ENCODE assay signal across 14 cellular contexts in genomic region chr11:19659529-19659928, GRCh38. TPM values are rescaled to one million over a fixed set of nuclear protein-coding genes. Genes with fewer than 3 reads are reported as not detected.
DNase-seq lines count a peak whose midpoint lies in the region; ATAC-seq and TF ChIP-seq lines count a peak whose summit lies in the region.
"Had no signal": no experiment of that assay in that cellular context is flagged by ENCODE, and none has a peak within 500 bp of the region (broad histone marks: within the 10 kb centered on the region; RNA-seq: fewer than 3 reads in every experiment).

No MANE protein-coding gene starts in this region.

- peak; percentile 21 to 44 for ATAC-seq in activated naive CD4-positive, alpha-beta T cell treated with anti-CD3 and anti-CD28 coated beads, Interleukin-2, amount 50 U/mL, for 72 hours
- ATAC-seq in heart right ventricle: no peak

- no peak for TF ChIP-seq POLR2A in thyroid gland (IDR thresholded peaks at IDR 0.05)

- H3K27me3 ChIP-seq in muscle layer of colon (ENCODE audit: control insufficient read depth in 1 of 2, insufficient read depth in 2 of 2, low read length in 2 of 2) (no peaks in the 10 kb centered on the region), thyroid gland (no peaks in the 10 kb centered on the region), heart right ventricle (no peaks in the 10 kb centered on the region)

- peaks cover 0 to 6% of the 10 kb centered on the region in 2 donors for H3K9me3 Mint-ChIP-seq in activated naive CD4-positive, alpha-beta T cell treated with anti-CD3 and anti-CD28 coated beads, Interleukin-2, amount 50 U/mL, for 72 hours

- no peak overlapping the region for H3K4me3 ChIP-seq in muscle layer of colon (ENCODE audit: low read depth in 1 of 2, low read length in 2 of 2)
- no peak overlapping the region for H3K4me3 ChIP-seq in thyroid gland (replicated peaks in 1 of 3)
- H3K4me3 ChIP-seq in heart right ventricle: no peak overlapping the region

- no peak overlapping the region for H3K27ac Mint-ChIP-seq in activated naive CD4-positive, alpha-beta T cell treated with anti-CD3 and anti-CD28 coated beads, Interleukin-2, amount 50 U/mL, for 72 hours

- H3K27ac ChIP-seq in VCaP (peak overlapping the region; percentile 36; the same call in 1 of the 2 replicates), muscle layer of colon (ENCODE audit: low read depth, low read length) (peak overlapping the region; percentile 32), thyroid gland (peak overlapping the region; percentile 23 to 70 (median 41)), heart right ventricle (no peak overlapping the region)
- H3K27ac ChIP-seq: C4-2B had no signal

- DNase-seq in activated naive CD4-positive, alpha-beta T cell treated with anti-CD3 and anti-CD28 coated beads, Interleukin-2, amount 50 U/mL, for 72 hours (ENCODE audit: low spot score in 2 of 2): no peak
- no peak for DNase-seq in activated naive CD4-positive, alpha-beta T cell treated with Interleukin-2 at 50 U/mL for 16 hours
- DNase-seq in thyroid gland (no peak), NCI-H2227 (lab: John Stamatoyannopoulos, UW; ENCODE audit: unreplicated experiment) (no peak), heart right ventricle (no peak), OCI-M2 (lab: John Stamatoyannopoulos, UW; ENCODE audit: unreplicated experiment) (no peak)
- DNase-seq: COR-L47, DMS79 treated with DMSO at 0.1 percent for 48 hours, GDM1, NCI-H187 treated with DMSO at 0.1 percent for 48 hours, NCI-H2171 treated with DMSO at 0.1 percent for 48 hours had no signal

- H3K4me1 ChIP-seq in muscle layer of colon (ENCODE audit: insufficient read depth, low read length): peaks cover 22% of the 10 kb centered on the region
- peaks cover 11 to 25% of the 10 kb centered on the region in 2 donors for H3K4me1 ChIP-seq in thyroid gland
- H3K4me1 ChIP-seq in heart right ventricle: peaks cover 0 to under 1% (median 0%) of the 10 kb centered on the region in 9 donors

- H3K9me3 ChIP-seq in muscle layer of colon (ENCODE audit: low read length) (no peaks in the 10 kb centered on the region), thyroid gland (no peaks in the 10 kb centered on the region), heart right ventricle (no peaks in the 10 kb centered on the region)

- no peak overlapping the region for H3K9ac ChIP-seq in muscle layer of colon (ENCODE audit: low read length)

- no peaks in the 10 kb centered on the region for H3K36me3 Mint-ChIP-seq in activated naive CD4-positive, alpha-beta T cell treated with anti-CD3 and anti-CD28 coated beads, Interleukin-2, amount 50 U/mL, for 72 hours

- intact Hi-C loops in thyroid gland (cut with DNase I): no loop called here
- intact Hi-C loops in heart right ventricle (cut with DNase I): no loop called here

- H3K36me3 ChIP-seq in muscle layer of colon (ENCODE audit: insufficient read depth, low read length) (no peaks in the 10 kb centered on the region), thyroid gland (no peaks in the 10 kb centered on the region), heart right ventricle (no peaks in the 10 kb centered on the region)

- TF ChIP-seq CTCF in VCaP (conservative IDR thresholded peaks at IDR 0.05): no peak
- no peak for TF ChIP-seq CTCF in thyroid gland (IDR thresholded peaks at IDR 0.05)
- no peak for TF ChIP-seq CTCF in heart right ventricle (IDR thresholded peaks at IDR 0.05)

RNA-seq across cellular contexts. Expression of gene NAV2, which starts 53.1 kb away (rescaled TPM):
- total RNA-seq in activated naive CD4-positive, alpha-beta T cell treated with anti-CD3 and anti-CD28 coated beads, Interleukin-2, amount 50 U/mL, for 72 hours: under 1 TPM; 0.27 to 0.88 TPM
- total RNA-seq in thyroid gland (10 to 100 TPM; 34.8 to 88.6 (median 54.5) TPM), heart right ventricle (10 to 100 TPM; 11.3 to 34.7 (median 23.7) TPM)
- 1 to 10 TPM; 6.9 to 9.1 TPM for polyA plus RNA-seq in heart right ventricle

Comparison
In these comparisons a context has a peak if more than half of its experiments do, and no peak if none do; other contexts are left out.
1. ATAC-seq: peak in activated naive CD4-positive, alpha-beta T cell treated with anti-CD3 and anti-CD28 coated beads, Interleukin-2, amount 50 U/mL, for 72 hours (2 of 2); none in heart right ventricle (0 of 8).
2. H3K27ac ChIP-seq: peak in VCaP (single experiment), muscle layer of colon (single experiment) and thyroid gland (3 of 3); none in heart right ventricle (0 of 10).
3. RNA of gene NAV2, which starts 53.1 kb away (total RNA-seq): 34.8 to 88.6 TPM in thyroid gland and 11.3 to 34.7 TPM in heart right ventricle; 0.27 to 0.88 TPM in activated naive CD4-positive, alpha-beta T cell treated with anti-CD3 and anti-CD28 coated beads, Interleukin-2, amount 50 U/mL, for 72 hours; every median in the first group is over 4 times any median in the second.